Comparison of ENCODE assay signal across 8 cellular contexts in the genomic region with DNA sequence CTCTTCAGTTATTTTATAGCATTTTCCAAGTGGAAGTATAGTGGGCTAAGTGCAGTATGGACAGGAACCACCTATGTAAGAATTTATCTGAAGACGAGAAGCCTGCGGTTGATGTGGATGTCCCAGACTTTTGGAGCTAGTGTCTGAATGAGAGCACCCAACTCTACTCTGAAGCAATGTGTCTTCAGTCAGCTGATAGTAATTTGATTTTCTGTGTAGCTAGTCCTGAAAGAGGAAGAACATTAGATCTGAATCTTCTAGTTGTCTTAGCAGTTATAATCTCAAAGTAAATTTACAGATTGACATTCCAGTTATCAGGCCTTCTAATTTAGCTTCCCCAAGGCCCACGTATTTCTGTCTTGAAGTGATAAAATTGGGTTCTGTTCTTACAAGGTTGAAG. TPM values are rescaled to one million over a fixed set of nuclear protein-coding genes. Genes with fewer than 3 reads are reported as not detected.
DNase-seq lines count a peak whose midpoint lies in the region; ATAC-seq, FAIRE-seq and TF ChIP-seq lines count a peak whose summit lies in the region.

No MANE protein-coding gene starts in this region.

- no peaks in the 10 kb centered on the region for H3K27me3 ChIP-seq in CD8-positive, alpha-beta memory T cell (ENCODE audit: insufficient read depth, low read length, poor library complexity, severe bottlenecking)
- no peaks in the 10 kb centered on the region for H3K27me3 ChIP-seq in dorsolateral prefrontal cortex

- peaks cover 23 to 44% (median 33%) of the 10 kb centered on the region in 3 donors for H3K4me1 Mint-ChIP-seq in CD8-positive, alpha-beta memory T cell
- peaks cover 31% of the 10 kb centered on the region for H3K4me1 Mint-ChIP-seq in neural crest cell

- no peak for DNase-seq in CD8-positive, alpha-beta memory T cell
- peak; percentile 24 for DNase-seq in NB4 (ENCODE audit: low read depth)
- no peak for DNase-seq in dorsolateral prefrontal cortex
- no peak for DNase-seq in neural crest cell (ENCODE audit: low read depth, low spot score)
- DNase-seq in urothelium cell line (ENCODE audit: low spot score), result no peak
- DNase-seq in GM19238 (ENCODE audit: insufficient read length, low spot score), result no peak

- H3K27me3 Mint-ChIP-seq in CD8-positive, alpha-beta memory T cell, result peaks cover 0 to 2% of the 10 kb centered on the region in 2 donors
- no peaks in the 10 kb centered on the region for H3K27me3 Mint-ChIP-seq in neural crest cell (ENCODE audit: low read depth)

- CTCF ChIA-PET in CD8-positive, alpha-beta memory T cell (lab: Charles Lee), result no interaction called here

- POLR2A ChIA-PET in CD8-positive, alpha-beta memory T cell (lab: Charles Lee), result no interaction called here

- FAIRE-seq in urothelium cell line (lab: Jason Lieb, UNC), result no peak

- H3K36me3 Mint-ChIP-seq in CD8-positive, alpha-beta memory T cell, result peaks cover 0 to 10% (median 0%) of the 10 kb centered on the region in 3 donors
- peaks cover 3% of the 10 kb centered on the region for H3K36me3 Mint-ChIP-seq in neural crest cell (ENCODE audit: low read depth)

- no peaks in the 10 kb centered on the region for H3K9me3 Mint-ChIP-seq in CD8-positive, alpha-beta memory T cell
- no peaks in the 10 kb centered on the region for H3K9me3 Mint-ChIP-seq in neural crest cell

- H3K27ac Mint-ChIP-seq in CD8-positive, alpha-beta memory T cell, result peak overlapping the region in 7 of 8 donors; percentile 1 to 99 (median 92)
- no peak overlapping the region for H3K27ac Mint-ChIP-seq in neural crest cell (ENCODE audit: unreplicated experiment)

- peak overlapping the region; percentile 92 to 98 (median 97) for H3K4me3 Mint-ChIP-seq in CD8-positive, alpha-beta memory T cell
- H3K4me3 Mint-ChIP-seq in neural crest cell, result peak overlapping the region; percentile 99

- H3K27ac ChIP-seq in CD8-positive, alpha-beta memory T cell (ENCODE audit: low read depth, low read length), result no peak overlapping the region
- peak overlapping the region in 12 of 59 donors; percentile 52 to 99 (median 99) for H3K27ac ChIP-seq in dorsolateral prefrontal cortex

- ATAC-seq in GM18520 (IDR thresholded peaks at IDR 0.05; ENCODE audit: unreplicated experiment) (no peak), HG02678 (IDR thresholded peaks at IDR 0.05; ENCODE audit: unreplicated experiment) (no peak)

- TF ChIP-seq CTCF in NB4 (IDR thresholded peaks at IDR 0.05; ENCODE audit: low read depth, low read length), result no peak
- TF ChIP-seq CTCF in dorsolateral prefrontal cortex (IDR thresholded peaks at IDR 0.05 in 54 of 56, conservative IDR thresholded peaks at IDR 0.05 in 2 of 56; ENCODE audit: low read depth in 1 of 56, partially characterized antibody in 56 of 56), result no peak
- TF ChIP-seq CTCF in neural crest cell (conservative IDR thresholded peaks at IDR 0.05), result no peak

- no peaks in the 10 kb centered on the region for H3K9me3 ChIP-seq in CD8-positive, alpha-beta memory T cell (ENCODE audit: low read length)

- intact Hi-C loops in dorsolateral prefrontal cortex (cut with DNase I), result loop anchor here (2.0 to 10.0 kb wide), 6 partner anchors 135 to 1347 kb away; a partner anchor contains a TSS

- TF ChIP-seq POLR2A in NB4 (IDR thresholded peaks at IDR 0.05; ENCODE audit: extremely low read depth, insufficient read length), result no peak

- peaks cover 19% of the 10 kb centered on the region for H3K4me1 ChIP-seq in CD8-positive, alpha-beta memory T cell (ENCODE audit: insufficient read depth, low read length)

- H3K4me3 ChIP-seq in CD8-positive, alpha-beta memory T cell (ENCODE audit: low read length), result no peak overlapping the region
- peak overlapping the region; percentile 82 for H3K4me3 ChIP-seq in NB4 (ENCODE audit: low read depth, low read length)
- H3K4me3 ChIP-seq in dorsolateral prefrontal cortex, result peak overlapping the region in 32 of 59 donors; percentile 5 to 97 (median 85)

- H3K36me3 ChIP-seq in CD8-positive, alpha-beta memory T cell (ENCODE audit: insufficient read depth, low read length), result no peaks in the 10 kb centered on the region

RNA-seq across cellular contexts. Expression of a gene that starts 1.4 kb away (rescaled TPM):
- 10 to 100 TPM; 12.8 to 13.6 TPM for total RNA-seq in CD8-positive, alpha-beta memory T cell
- polyA plus RNA-seq in CD8-positive, alpha-beta memory T cell, result 14.4 TPM
- 10 to 100 TPM; 24.2 to 49.5 (median 35.3) TPM for total RNA-seq in dorsolateral prefrontal cortex
- 25.3 and 25.8 TPM in 2 replicates for total RNA-seq in neural crest cell
